ENCODE assay signal across 1 cellular context in the genomic region with DNA sequence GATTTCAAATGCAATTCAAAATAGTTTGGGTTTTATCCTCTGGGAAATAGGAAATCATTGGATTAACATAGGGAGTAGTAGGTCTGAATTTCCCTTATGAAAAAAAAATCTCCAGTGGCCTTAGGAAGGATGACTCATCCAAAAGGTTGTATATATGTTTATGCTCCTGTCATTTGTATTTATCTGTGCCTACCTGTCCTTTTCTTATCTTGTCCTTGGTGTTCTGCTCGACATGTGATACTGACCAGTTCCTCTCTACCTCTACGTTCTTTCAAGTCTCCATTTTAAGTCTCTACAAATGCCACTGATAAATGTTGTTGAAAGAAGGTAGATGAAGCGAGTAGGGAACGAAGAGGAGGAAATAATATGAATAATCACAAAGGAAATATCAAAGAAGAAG.
TF ChIP-seq lines count a peak whose summit lies in the region.

No MANE protein-coding gene starts in this region.

TF ChIP-seq in HepG2, 621 proteins besides CTCF, POLR2A, EP300 and RAD21 (continued from another document):
- 0 out of 2 replicates have a peak, but pooled peaks have one; percentile 11 for TF ChIP-seq HOMEZ (CRISPR knock-in tag; IDR thresholded peaks at IDR 0.05; ENCODE audit: low read depth)
